Comparison of ENCODE assay signal across 1 cellular context in the genomic region with DNA sequence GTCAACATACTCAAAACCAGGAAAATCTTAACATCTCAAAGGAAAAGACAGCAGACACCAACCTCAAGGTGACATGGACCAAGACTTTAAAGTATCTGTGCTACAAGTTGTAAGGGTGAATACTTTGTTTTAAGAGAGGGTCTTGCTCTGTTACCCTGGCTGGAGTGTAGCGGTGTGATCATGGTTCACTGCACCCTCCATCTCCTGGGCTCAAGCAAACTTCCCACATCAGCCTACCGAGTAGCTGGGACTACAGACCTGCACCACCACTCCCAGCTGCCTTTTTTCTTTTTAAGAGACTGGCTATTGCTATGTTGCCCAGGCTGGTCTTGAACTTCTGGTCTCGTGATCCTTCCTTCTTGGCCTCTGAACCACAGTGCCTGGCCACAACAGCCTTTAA.
TF ChIP-seq lines count a peak whose summit lies in the region.

No MANE protein-coding gene starts in this region.

TF ChIP-seq in H1, 55 proteins besides CTCF, POLR2A, EP300 and RAD21:
- no peak for TF ChIP-seq POU5F1 (IDR thresholded peaks at IDR 0.05; ENCODE audit: low read depth, low read length)
- no peak for TF ChIP-seq EZH2 (IDR thresholded peaks at IDR 0.05; ENCODE audit: low read depth, low read length, severe bottlenecking)
- TF ChIP-seq BRCA1 (IDR thresholded peaks at IDR 0.05; ENCODE audit: low read depth, low read length) = no peak
- no peak for TF ChIP-seq CREB1 (IDR thresholded peaks at IDR 0.05)
- TF ChIP-seq KDM5A (IDR thresholded peaks at IDR 0.05; ENCODE audit: low read length) = no peak
- no peak for TF ChIP-seq TCF12 (IDR thresholded peaks at IDR 0.05; ENCODE audit: low read depth, low read length)
- TF ChIP-seq FOSL1 (IDR thresholded peaks at IDR 0.05; ENCODE audit: insufficient read depth, low read depth, low read length) = no peak
- TF ChIP-seq PHF8 (conservative IDR thresholded peaks at IDR 0.05; ENCODE audit: low read depth, low read length) = no peak
- no peak; the same call in 1 of the 2 replicates for TF ChIP-seq POLR2AphosphoS5 (IDR thresholded peaks at IDR 0.05; ENCODE audit: low read depth, low read length)
